In the genomic region with DNA sequence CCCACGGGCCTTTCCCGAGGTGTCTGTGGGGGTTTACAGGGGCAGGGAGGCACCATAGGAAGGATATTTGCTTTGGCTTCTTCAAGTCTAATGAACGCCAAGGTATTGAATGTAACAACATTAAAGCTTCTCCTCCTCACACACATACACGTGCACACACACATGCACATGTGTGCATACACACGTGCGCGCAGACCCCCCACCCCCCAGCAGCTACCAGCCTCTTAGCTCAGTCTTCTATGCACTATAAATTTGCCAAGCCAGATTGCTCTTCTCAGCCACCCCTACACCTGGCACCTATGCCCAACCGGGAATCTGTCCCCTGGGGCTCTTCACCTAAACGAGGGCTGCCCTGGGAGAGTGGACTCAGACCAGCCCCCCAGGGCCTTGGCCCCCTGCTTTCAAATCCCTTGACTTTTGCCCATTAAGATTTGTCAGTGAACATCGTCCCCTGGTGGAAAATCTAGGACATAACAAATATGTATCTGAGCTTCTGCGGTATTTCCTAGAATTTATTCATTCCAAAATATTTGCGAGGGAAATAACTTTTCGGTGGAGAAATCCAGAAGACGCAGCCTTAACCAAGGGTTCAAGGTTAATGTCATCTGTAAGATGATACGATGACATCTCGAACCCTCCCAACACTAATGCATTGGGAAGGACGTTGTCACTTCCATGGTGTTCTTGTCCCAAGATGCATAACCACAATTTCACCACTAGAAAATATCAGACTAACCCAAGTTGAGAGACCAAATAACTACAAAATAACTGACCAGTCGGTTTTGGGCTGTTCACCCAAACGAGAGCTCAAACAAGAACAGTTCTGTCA, we compare ENCODE assay signal across 11 cellular contexts.
DNase-seq lines count a peak whose midpoint lies in the region; TF ChIP-seq lines count a peak whose summit lies in the region.
"Had no signal": no experiment of that assay in that cellular context is flagged by ENCODE, and none has a peak within 500 bp of the region (broad histone marks: within the 10 kb centered on the region; RNA-seq: fewer than 3 reads in every experiment).

No MANE protein-coding gene starts in this region.

- H3K4me1 ChIP-seq in H9 (ENCODE audit: insufficient read depth, low read length): no peaks in the 10 kb centered on the region; the same call in 1 of the 2 replicates

- H3K23me2 ChIP-seq in H9 (ENCODE audit: insufficient read length, low read depth, low read length, poor library complexity, severe bottlenecking): no peaks in the 10 kb centered on the region

- no peak overlapping the region for H2BK20ac ChIP-seq in H9 (ENCODE audit: low read depth, low read length, poor library complexity, severe bottlenecking)

- no peak overlapping the region for H3K23ac ChIP-seq in H9 (ENCODE audit: insufficient read length, low read depth, low read length)

- no peak overlapping the region; a peak in 1 of 7 replicates for H3K27ac Mint-ChIP-seq in H9

- H3K4me3 ChIP-seq in BJ (ENCODE audit: low read depth, low read length): no peak overlapping the region
- no peak overlapping the region for H3K4me3 ChIP-seq in WERI-Rb-1 (ENCODE audit: low read depth, low read length)
- no peak overlapping the region for H3K4me3 ChIP-seq in lower leg skin (ENCODE audit: low read depth, poor library complexity, severe bottlenecking)
- H3K4me3 ChIP-seq: dorsolateral prefrontal cortex had no signal

- H2BK5ac ChIP-seq in H9 (ENCODE audit: insufficient read length, low read length): no peak overlapping the region

- no peaks in the 10 kb centered on the region for H4K20me1 ChIP-seq in H9 (ENCODE audit: control insufficient read depth, insufficient read depth, insufficient read length)

- H3K14ac ChIP-seq in H9 (ENCODE audit: insufficient read depth, low read length): no peak overlapping the region

- no peaks in the 10 kb centered on the region for H3K9me3 ChIP-seq in H9 (ENCODE audit: control insufficient read depth, low read depth, low read length)
- no peaks in the 10 kb centered on the region for H3K9me3 ChIP-seq in WERI-Rb-1 (ENCODE audit: severe bottlenecking)

- no peak overlapping the region for H2AFZ ChIP-seq in H9 (ENCODE audit: low read length)

- H3K79me1 ChIP-seq in H9 (ENCODE audit: insufficient read depth, low read depth, low read length, poor library complexity, severe bottlenecking): no peaks in the 10 kb centered on the region

- no peak overlapping the region for H2BK15ac ChIP-seq in H9 (ENCODE audit: low read depth, low read length)

- H2BK120ac ChIP-seq in H9 (ENCODE audit: low read depth, low read length, poor library complexity, severe bottlenecking): no peak overlapping the region

- intact Hi-C loops in lower leg skin (cut with DNase I; ENCODE audit: low total_unique reads): no loop called here

- H3K9ac ChIP-seq in H9 (ENCODE audit: extremely low read depth, insufficient read length, low read length): no peak overlapping the region

- TF ChIP-seq CTCF in BJ (IDR thresholded peaks at IDR 0.05; ENCODE audit: insufficient read depth, low read depth, low read length) (peak; percentile 76), H9 (conservative IDR thresholded peaks at IDR 0.05) (peak; percentile 75), WERI-Rb-1 (IDR thresholded peaks at IDR 0.05; ENCODE audit: low read depth, low read length) (peak; percentile 61), lower leg skin (IDR thresholded peaks at IDR 0.05) (no peak)

- no peak overlapping the region for H3K4ac ChIP-seq in H9 (ENCODE audit: low read depth, low read length)

- H3K36me3 ChIP-seq in BJ (ENCODE audit: control insufficient read depth, insufficient read depth, low read length): no peaks in the 10 kb centered on the region
- no peaks in the 10 kb centered on the region for H3K36me3 ChIP-seq in WERI-Rb-1

- no CpG with 5 or more reads among the region's 19 CpGs for WGBS in H9 (ENCODE audit: extremely low coverage, insufficient read length, low lambda C conversion rate)
- 75 to 80% methylated on average over 19 of the region's 19 CpGs for WGBS in lower leg skin, 2 donors

- no peaks in the 10 kb centered on the region; the same call in none of the 2 replicates for H3K27me3 Mint-ChIP-seq in H9 (ENCODE audit: low read depth)

- H4K91ac ChIP-seq in H9 (ENCODE audit: insufficient read length, low read depth, low read length): no peak overlapping the region

- H4K8ac ChIP-seq in H9 (replicated peaks; ENCODE audit: insufficient read length, low read depth, low read length): no peak overlapping the region

- TF ChIP-seq POLR2A in lower leg skin (IDR thresholded peaks at IDR 0.05): no peak

- no peak overlapping the region for H2BK12ac ChIP-seq in H9 (ENCODE audit: insufficient read length, low read depth, low read length)

- H4K5ac ChIP-seq in H9 (ENCODE audit: insufficient read length, low read depth, low read length): no peak overlapping the region

- CTCF ChIA-PET in BJ (lab: Yijun Ruan, JAX): interaction anchor here (0.7 to 3.0 kb wide), 22 partner anchors 10 to 1981 kb away, joined by 3 to 22 read pairs (median 4); a partner anchor contains a TSS

- no peak overlapping the region for H3K4me3 Mint-ChIP-seq in H9

- H3K4me1 Mint-ChIP-seq in H9: peaks cover 9 to 18% of the 10 kb centered on the region in 2 experiments

- no peaks in the 10 kb centered on the region for H3K9me3 Mint-ChIP-seq in H9

- H3K56ac ChIP-seq in H9 (ENCODE audit: insufficient read length, low read depth, low read length): no peak overlapping the region

- peaks cover 0 to 10% (median 0%) of the 10 kb centered on the region in 3 experiments; a peak in 1 of 7 replicates for H3K36me3 Mint-ChIP-seq in H9 (ENCODE audit: insufficient read depth in 1 of 3, low read depth in 3 of 3)

- H3K18ac ChIP-seq in H9 (ENCODE audit: insufficient read length, low read depth, low read length): no peak overlapping the region

- POLR2A ChIA-PET in BJ (lab: Charles Lee): interaction anchor here (0.6 kb wide), 1 partner anchor 1276 kb away, joined by 4 read pairs; no protein-coding TSS in a partner anchor

- no peak overlapping the region for H3K27ac ChIP-seq in H9 (ENCODE audit: insufficient read length, low read depth, low read length)
- no peak overlapping the region for H3K27ac ChIP-seq in WERI-Rb-1
- H3K27ac ChIP-seq: dorsolateral prefrontal cortex had no signal

- H3K4me2 ChIP-seq in H9 (ENCODE audit: insufficient read depth, insufficient read length, low read length): no peak overlapping the region

- no peaks in the 10 kb centered on the region for H3K79me2 ChIP-seq in H9 (ENCODE audit: insufficient read depth, low read length)

- no peaks in the 10 kb centered on the region for H3K27me3 ChIP-seq in BJ (ENCODE audit: control insufficient read depth, insufficient read depth, low read length)
- H3K27me3 ChIP-seq in H9 (ENCODE audit: insufficient read depth, low read length): no peaks in the 10 kb centered on the region
- no peaks in the 10 kb centered on the region for H3K27me3 ChIP-seq in WERI-Rb-1 (ENCODE audit: insufficient read depth, low read depth, severe bottlenecking)
- H3K27me3 ChIP-seq: dorsolateral prefrontal cortex had no signal

- no peak for DNase-seq in BJ (ENCODE audit: low read depth)
- no peak for DNase-seq in H9
- DNase-seq in WERI-Rb-1: no peak
- DNase-seq in iPS-NIHi7 (ENCODE audit: extremely low spot score): peak; percentile 37
- no peak for DNase-seq in germinal center (ENCODE audit: low spot score)
- DNase-seq in activated CD4-positive, alpha-beta T cell treated with anti-CD3 and anti-CD28 coated beads, Interleukin-2, amount 50 U/mL, for 1 hour: no peak
- no peak for DNase-seq in lower leg skin (ENCODE audit: low spot score in 2 of 2)
- no peak for DNase-seq in hippocampal formation (lab: John Stamatoyannopoulos, UW)
- DNase-seq: dorsolateral prefrontal cortex, GDM1, NCI-H187 treated with DMSO at 0.1 percent for 48 hours had no signal

- H3T11ph ChIP-seq in H9 (ENCODE audit: low read length): no peak overlapping the region

- H2AK5ac ChIP-seq in H9 (ENCODE audit: insufficient read length, low read length): no peak overlapping the region

Comparison
In these comparisons a context has a peak if more than half of its experiments do, and no peak if none do; other contexts are left out.
1. CTCF ChIP-seq: peak in BJ (single experiment), H9 (single experiment) and WERI-Rb-1 (single experiment); none in lower leg skin (0 of 3).